Comparison of ENCODE assay signal across 7 cellular contexts in the genomic region with DNA sequence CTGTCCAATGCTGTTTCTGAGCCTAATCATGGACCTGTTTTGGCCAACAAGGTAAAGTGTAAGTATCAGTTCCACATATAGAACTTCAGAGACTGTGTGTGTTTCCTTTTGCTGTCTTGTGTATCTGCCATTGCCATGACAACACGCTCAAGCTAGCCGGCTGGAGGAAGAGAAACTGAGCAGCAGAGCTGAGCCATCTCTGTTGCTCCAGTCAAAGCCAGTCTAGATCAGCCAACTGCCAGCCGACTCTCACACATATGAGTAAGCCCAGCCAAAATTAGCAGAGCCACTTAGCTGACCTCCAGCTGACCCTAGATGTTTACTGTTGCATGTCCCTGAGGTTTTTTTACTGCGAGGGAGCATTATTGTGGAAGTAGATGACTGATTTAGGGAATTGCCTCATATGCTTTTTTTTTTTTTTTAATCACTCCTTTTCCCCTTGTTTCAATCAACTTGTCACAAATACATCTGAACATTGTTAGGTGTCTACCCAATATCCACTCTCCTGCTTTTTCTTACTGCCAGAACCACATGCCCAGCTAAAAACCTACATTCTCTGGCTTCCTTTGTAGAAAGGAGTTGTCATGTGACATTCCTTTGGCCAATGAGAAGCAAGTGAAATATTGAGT.
A peak's percentile ranks its signal among the peaks of the same experiment; 100 is the strongest.
DNase-seq lines count a peak whose midpoint lies in the region; ATAC-seq, FAIRE-seq and TF ChIP-seq lines count a peak whose summit lies in the region.

No MANE protein-coding gene starts in this region.

- intact Hi-C loops in GM12878 (cut with micrococcal nuclease; ENCODE audit: unreplicated experiment) = loop anchor here (1.0 to 10.0 kb wide), 5 partner anchors 15 to 815 kb away; no protein-coding TSS in a partner anchor
- intact Hi-C loops in upper lobe of right lung (cut with DNase I) = no loop called here

- CTCF ChIA-PET in GM12878 (lab: Yijun Ruan, JAX) = interaction anchor here (0.6 to 1.6 kb wide), 5 partner anchors 33 to 1067 kb away, joined by 3 to 10 read pairs (median 3); no protein-coding TSS in a partner anchor

- H3K27me3 ChIP-seq in GM12878 (replicated peaks in 1 of 2; ENCODE audit: control insufficient read depth in 2 of 2, insufficient read depth in 2 of 2, low read length in 1 of 2) (0 out of 4 replicates have a peak, but pooled peaks cover 0 to 3% of the 10 kb centered on the region in 2 experiments), upper lobe of right lung (no peaks in the 10 kb centered on the region)

- ATAC-seq in GM18517 (IDR thresholded peaks at IDR 0.05; ENCODE audit: unreplicated experiment) = peak; percentile 94
- peak; percentile 90 for ATAC-seq in GM21717 (IDR thresholded peaks at IDR 0.05; ENCODE audit: unreplicated experiment)
- peak; percentile 96 for ATAC-seq in GM12878
- peak; percentile 92 for ATAC-seq in upper lobe of right lung

- DNase-seq in Jurkat, Clone E6-1 (ENCODE audit: low read depth, low spot score) = peak; percentile 59
- DNase-seq in GM12878 (ENCODE audit: low read depth, low spot score) = peak; percentile 95
- no peak for DNase-seq in upper lobe of right lung
- DNase-seq in caudate nucleus (lab: John Stamatoyannopoulos, UW) = no peak
- DNase-seq in anterior cingulate cortex (lab: John Stamatoyannopoulos, UW) = no peak

- H3K79me2 ChIP-seq in GM12878 (ENCODE audit: control insufficient read depth, insufficient read depth, low read length) = no peaks in the 10 kb centered on the region

- H3K27ac ChIP-seq in GM12878 (ENCODE audit: control insufficient read depth, insufficient read depth) (no peak overlapping the region; the same call in 1 of the 2 replicates), upper lobe of right lung (no peak overlapping the region), caudate nucleus (ENCODE audit: low read depth, low read length) (no peak overlapping the region)

- H3K4me2 ChIP-seq in GM12878 (ENCODE audit: control insufficient read depth, insufficient read depth) = no peak overlapping the region

- RAD21 ChIA-PET in GM12878 (lab: Charles Lee; ENCODE audit: unreplicated experiment) = interaction anchor here (0.7 to 1.6 kb wide), 4 partner anchors 32 to 1712 kb away, joined by 3 to 7 read pairs (median 4); no protein-coding TSS in a partner anchor

- POLR2A ChIA-PET in GM12878 (lab: Charles Lee) = interaction anchor here (0.6 kb wide), 2 partner anchors 24 to 52 kb away, joined by 4 to 6 read pairs; no protein-coding TSS in a partner anchor

- SMC1A ChIA-PET in GM12878 (lab: Charles Lee; ENCODE audit: uncharacterized antibody, unreplicated experiment) = interaction anchor here (0.6 to 1.9 kb wide), 10 partner anchors 9 to 277 kb away, joined by 3 to 12 read pairs (median 4); no protein-coding TSS in a partner anchor

- H4K20me1 ChIP-seq in GM12878 (ENCODE audit: control insufficient read depth, insufficient read depth) = no peaks in the 10 kb centered on the region; the same call in 1 of the 2 replicates

- peak; percentile 98 to 100 for TF ChIP-seq EP300 in GM12878 (IDR thresholded peaks at IDR 0.05; ENCODE audit: borderline replicate concordance in 1 of 2, control insufficient read depth in 1 of 2, low read depth in 2 of 2, low read length in 2 of 2)

- TF ChIP-seq CTCF in GM12878 (IDR thresholded peaks at IDR 0.05 in 2 of 3, conservative IDR thresholded peaks at IDR 0.05 in 1 of 3; ENCODE audit: control insufficient read depth in 2 of 3, extremely low read depth in 1 of 3, insufficient read depth in 1 of 3, low read depth in 3 of 3, low read length in 3 of 3) = no peak
- TF ChIP-seq CTCF in upper lobe of right lung (IDR thresholded peaks at IDR 0.05) = no peak

- no TSS peak for BruUV-seq in GM12878 (replicated peaks; lab: Mats Ljungman, UMichigan)

- in situ Hi-C loops in GM12878 (cut with MboI) = no loop called here

- TF ChIP-seq RAD21 in GM12878 (IDR thresholded peaks at IDR 0.05; ENCODE audit: insufficient read depth, low read depth, low read length) = 0 out of 2 replicates have a peak, but pooled peaks have one; percentile 1

- no peak overlapping the region for H3K4me3 ChIP-seq in Jurkat, Clone E6-1 (ENCODE audit: low read length)
- no peak overlapping the region for H3K4me3 ChIP-seq in GM12878
- H3K4me3 ChIP-seq in upper lobe of right lung = no peak overlapping the region

- H3K4me1 ChIP-seq in GM12878 (ENCODE audit: control insufficient read depth, insufficient read depth, low read length) = peaks cover 21% of the 10 kb centered on the region
- H3K4me1 ChIP-seq in upper lobe of right lung = peaks cover 9% of the 10 kb centered on the region

- no peak overlapping the region for H3K9ac ChIP-seq in GM12878 (ENCODE audit: control insufficient read depth, insufficient read depth, low read length)

- no peaks in the 10 kb centered on the region for H3K36me3 ChIP-seq in GM12878 (ENCODE audit: control insufficient read depth in 2 of 2, insufficient read depth in 2 of 2, low read length in 1 of 2)
- no peaks in the 10 kb centered on the region for H3K36me3 ChIP-seq in upper lobe of right lung

- H2AFZ ChIP-seq in GM12878 (ENCODE audit: control insufficient read depth, low read depth, low read length) = no peak overlapping the region

- TF ChIP-seq POLR2A in GM12878 (IDR thresholded peaks at IDR 0.05; ENCODE audit: low read depth, low read length) = no peak

- 0% methylated on average over 4 of the region's 4 CpGs for WGBS in GM12878 (ENCODE audit: insufficient coverage, insufficient replicate concordance, low lambda C conversion rate, missing lambda C conversion rate)

- FAIRE-seq in GM12878 (lab: Jason Lieb, UNC) = peak; percentile 99

- H3K9me3 ChIP-seq in GM12878 (replicated peaks; ENCODE audit: control insufficient read depth, insufficient read depth, low read length) (peaks cover 12% of the 10 kb centered on the region), upper lobe of right lung (no peaks in the 10 kb centered on the region)

TF ChIP-seq in GM12878, 131 proteins besides CTCF, POLR2A, EP300 and RAD21 (continues in another document):
- TF ChIP-seq BMI1 (IDR thresholded peaks at IDR 0.05; ENCODE audit: borderline replicate concordance) = peak; percentile 98
- TF ChIP-seq ZNF217 (IDR thresholded peaks at IDR 0.05) = peak; percentile 50
- TF ChIP-seq, protein P1, sequence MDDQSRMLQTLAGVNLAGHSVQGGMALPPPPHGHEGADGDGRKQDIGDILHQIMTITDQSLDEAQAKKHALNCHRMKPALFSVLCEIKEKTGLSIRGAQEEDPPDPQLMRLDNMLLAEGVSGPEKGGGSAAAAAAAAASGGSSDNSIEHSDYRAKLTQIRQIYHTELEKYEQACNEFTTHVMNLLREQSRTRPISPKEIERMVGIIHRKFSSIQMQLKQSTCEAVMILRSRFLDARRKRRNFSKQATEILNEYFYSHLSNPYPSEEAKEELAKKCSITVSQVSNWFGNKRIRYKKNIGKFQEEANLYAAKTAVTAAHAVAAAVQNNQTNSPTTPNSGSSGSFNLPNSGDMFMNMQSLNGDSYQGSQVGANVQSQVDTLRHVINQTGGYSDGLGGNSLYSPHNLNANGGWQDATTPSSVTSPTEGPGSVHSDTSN (IDR thresholded peaks at IDR 0.05; ENCODE audit: insufficient replicate concordance, low read depth, low read length) = peak; percentile 17
- 0 out of 2 replicates have a peak, but pooled peaks have one; percentile 42 for TF ChIP-seq TCF7 (IDR thresholded peaks at IDR 0.05; ENCODE audit: borderline replicate concordance)
- TF ChIP-seq KAT2A (conservative IDR thresholded peaks at IDR 0.05; ENCODE audit: control insufficient read depth, low read depth, low read length) = no peak
- TF ChIP-seq SPI1 (IDR thresholded peaks at IDR 0.05; ENCODE audit: borderline replicate concordance, insufficient read depth, low read depth, low read length) = peak; percentile 93
- TF ChIP-seq FOS (IDR thresholded peaks at IDR 0.05; ENCODE audit: borderline replicate concordance, extremely low read depth, insufficient read length) = no peak
- TF ChIP-seq NR2F1 (conservative IDR thresholded peaks at IDR 0.05) = peak; percentile 87
- TF ChIP-seq BACH1 (IDR thresholded peaks at IDR 0.05; ENCODE audit: borderline replicate concordance) = peak; percentile 88; the same call in 1 of the 2 replicates
- TF ChIP-seq E2F8 (IDR thresholded peaks at IDR 0.05; ENCODE audit: low read depth, partially characterized antibody) = peak; percentile 64
- peak; percentile 96 for TF ChIP-seq KLF5 (IDR thresholded peaks at IDR 0.05; ENCODE audit: partially characterized antibody)
- peak; percentile 96; the same call in 1 of the 2 replicates for TF ChIP-seq FOXM1 (IDR thresholded peaks at IDR 0.05; ENCODE audit: low read depth, low read length)
- TF ChIP-seq, protein P2, sequence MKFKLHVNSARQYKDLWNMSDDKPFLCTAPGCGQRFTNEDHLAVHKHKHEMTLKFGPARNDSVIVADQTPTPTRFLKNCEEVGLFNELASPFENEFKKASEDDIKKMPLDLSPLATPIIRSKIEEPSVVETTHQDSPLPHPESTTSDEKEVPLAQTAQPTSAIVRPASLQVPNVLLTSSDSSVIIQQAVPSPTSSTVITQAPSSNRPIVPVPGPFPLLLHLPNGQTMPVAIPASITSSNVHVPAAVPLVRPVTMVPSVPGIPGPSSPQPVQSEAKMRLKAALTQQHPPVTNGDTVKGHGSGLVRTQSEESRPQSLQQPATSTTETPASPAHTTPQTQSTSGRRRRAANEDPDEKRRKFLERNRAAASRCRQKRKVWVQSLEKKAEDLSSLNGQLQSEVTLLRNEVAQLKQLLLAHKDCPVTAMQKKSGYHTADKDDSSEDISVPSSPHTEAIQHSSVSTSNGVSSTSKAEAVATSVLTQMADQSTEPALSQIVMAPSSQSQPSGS (IDR thresholded peaks at IDR 0.05; ENCODE audit: low read length) = peak; percentile 96
- peak; percentile 69; the same call in 1 of the 2 replicates for TF ChIP-seq TARDBP (IDR thresholded peaks at IDR 0.05; ENCODE audit: borderline replicate concordance)

Comparison
In these comparisons a context has a peak if more than half of its experiments do, and no peak if none do; other contexts are left out.
1. DNase-seq: peak in Jurkat, Clone E6-1 (single experiment) and GM12878 (single experiment); none in upper lobe of right lung (single experiment), caudate nucleus (0 of 61) and anterior cingulate cortex (0 of 58).
2. Peak in every context shown above with its lines, with median percentiles within 50 percentile points of each other: ATAC-seq.